6 cellular contexts compared by ENCODE assay signal in the genomic region with DNA sequence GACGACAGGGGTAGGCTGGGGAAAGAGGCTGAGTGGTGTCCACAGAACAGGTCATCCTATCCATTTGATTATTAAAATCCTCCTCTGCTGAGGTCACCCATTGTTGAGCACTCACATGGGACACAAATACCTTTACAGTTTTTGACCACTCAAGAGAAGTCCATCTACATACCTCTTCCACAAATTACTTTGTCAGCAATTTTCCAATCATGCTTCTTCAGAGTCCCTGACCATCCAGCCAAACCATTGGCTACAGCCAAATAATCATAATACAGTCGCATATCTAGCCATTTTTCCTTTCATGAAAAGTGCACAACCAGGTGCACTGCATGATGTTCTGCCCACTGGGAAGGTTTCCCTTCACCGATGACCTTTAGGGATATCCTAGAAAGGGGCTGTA.
"Had no signal": no experiment of that assay in that cellular context is flagged by ENCODE, and none has a peak within 500 bp of the region (broad histone marks: within the 10 kb centered on the region; RNA-seq: fewer than 3 reads in every experiment).

No MANE protein-coding gene starts in this region.

- DNase-seq: GDM1, GF-D8 had no signal

- ATAC-seq: GM12878 had no signal

- FAIRE-seq: GM12878, GM12892, GM18507, GM19239 had no signal

- H3K4me3 ChIP-seq: GM12878 had no signal
